Comparison of ENCODE assay signal across 1 cellular context in the genomic region with DNA sequence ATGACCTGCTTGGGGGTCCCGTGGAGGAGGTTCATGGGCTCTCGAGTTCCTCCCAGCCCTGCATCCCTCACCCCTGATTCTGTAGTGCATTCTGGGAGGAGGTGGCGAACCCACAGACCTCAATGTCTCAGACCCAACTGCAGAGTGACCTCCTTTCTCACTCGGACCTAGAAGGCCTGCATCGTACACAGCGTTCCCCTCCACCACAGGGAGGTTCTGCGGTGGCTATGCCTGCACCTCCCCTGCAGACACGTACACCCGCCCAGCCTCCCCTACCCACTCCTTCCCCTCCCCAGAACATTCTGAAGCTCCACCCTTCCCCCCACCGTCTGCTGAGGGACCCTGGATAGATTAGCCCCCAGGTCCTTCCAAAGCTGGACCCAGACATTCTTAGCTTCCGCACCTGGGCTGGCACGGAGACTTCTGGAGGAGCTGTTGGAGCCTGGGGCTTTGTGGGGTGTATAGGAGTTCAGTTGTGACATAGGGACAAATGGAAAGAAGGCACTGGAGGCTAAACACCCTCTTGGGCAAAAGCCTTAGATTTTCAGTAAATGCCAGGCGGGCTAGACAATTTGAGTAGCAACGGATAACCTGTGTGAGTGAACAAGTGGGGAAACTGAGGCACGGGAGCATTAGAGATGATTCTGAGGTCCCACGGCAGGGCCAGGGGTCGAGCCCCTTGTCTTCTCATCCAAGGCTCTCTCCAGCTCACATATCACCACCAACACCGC.
TF ChIP-seq lines count a peak whose summit lies in the region.

No MANE protein-coding gene starts in this region.

TF ChIP-seq in HepG2, 621 proteins besides CTCF, POLR2A, EP300 and RAD21:
- TF ChIP-seq, protein P1, sequence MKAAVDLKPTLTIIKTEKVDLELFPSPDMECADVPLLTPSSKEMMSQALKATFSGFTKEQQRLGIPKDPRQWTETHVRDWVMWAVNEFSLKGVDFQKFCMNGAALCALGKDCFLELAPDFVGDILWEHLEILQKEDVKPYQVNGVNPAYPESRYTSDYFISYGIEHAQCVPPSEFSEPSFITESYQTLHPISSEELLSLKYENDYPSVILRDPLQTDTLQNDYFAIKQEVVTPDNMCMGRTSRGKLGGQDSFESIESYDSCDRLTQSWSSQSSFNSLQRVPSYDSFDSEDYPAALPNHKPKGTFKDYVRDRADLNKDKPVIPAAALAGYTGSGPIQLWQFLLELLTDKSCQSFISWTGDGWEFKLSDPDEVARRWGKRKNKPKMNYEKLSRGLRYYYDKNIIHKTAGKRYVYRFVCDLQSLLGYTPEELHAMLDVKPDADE (CRISPR knock-in tag; IDR thresholded peaks at IDR 0.05) = no peak
- TF ChIP-seq ZNF432 (CRISPR knock-in tag; IDR thresholded peaks at IDR 0.05; ENCODE audit: borderline replicate concordance) (no peak), NR2F2 (IDR thresholded peaks at IDR 0.05; ENCODE audit: borderline replicate concordance, low read depth) (no peak), ZNF678 (CRISPR knock-in tag; IDR thresholded peaks at IDR 0.05) (no peak), SOX5 (CRISPR knock-in tag; IDR thresholded peaks at IDR 0.05; ENCODE audit: borderline replicate concordance) (no peak), ZNF550 (CRISPR knock-in tag; IDR thresholded peaks at IDR 0.05; ENCODE audit: borderline replicate concordance) (no peak)
- TF ChIP-seq, protein P2, sequence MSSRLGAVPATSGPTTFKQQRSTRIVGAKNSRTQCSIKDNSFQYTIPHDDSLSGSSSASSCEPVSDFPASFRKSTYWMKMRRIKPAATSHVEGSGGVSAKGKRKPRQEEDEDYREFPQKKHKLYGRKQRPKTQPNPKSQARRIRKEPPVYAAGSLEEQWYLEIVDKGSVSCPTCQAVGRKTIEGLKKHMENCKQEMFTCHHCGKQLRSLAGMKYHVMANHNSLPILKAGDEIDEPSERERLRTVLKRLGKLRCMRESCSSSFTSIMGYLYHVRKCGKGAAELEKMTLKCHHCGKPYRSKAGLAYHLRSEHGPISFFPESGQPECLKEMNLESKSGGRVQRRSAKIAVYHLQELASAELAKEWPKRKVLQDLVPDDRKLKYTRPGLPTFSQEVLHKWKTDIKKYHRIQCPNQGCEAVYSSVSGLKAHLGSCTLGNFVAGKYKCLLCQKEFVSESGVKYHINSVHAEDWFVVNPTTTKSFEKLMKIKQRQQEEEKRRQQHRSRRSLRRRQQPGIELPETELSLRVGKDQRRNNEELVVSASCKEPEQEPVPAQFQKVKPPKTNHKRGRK (CRISPR knock-in tag; IDR thresholded peaks at IDR 0.05) = no peak
TF ChIP-seq in HepG2: peak in this region for 0.
